In the genomic region with DNA sequence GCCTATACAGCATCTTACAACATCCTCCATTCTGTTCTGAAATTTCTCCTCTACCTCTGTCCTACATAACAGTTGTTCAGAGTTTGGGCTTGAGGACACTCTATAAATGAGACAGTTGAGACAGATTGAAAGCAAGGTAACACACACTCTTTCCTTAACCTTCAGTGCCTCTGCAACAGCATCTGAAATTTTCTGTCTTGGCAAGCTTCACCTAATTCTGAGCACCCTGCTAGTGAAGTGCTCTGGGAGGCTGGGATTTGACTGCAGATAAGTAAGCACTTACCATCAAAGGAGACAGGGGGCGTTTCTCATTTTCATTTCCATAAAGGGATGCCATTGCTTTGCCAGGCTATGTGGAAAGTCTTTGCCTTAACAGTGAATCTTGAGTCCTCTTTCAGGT, we compare ENCODE assay signal across 8 cellular contexts. TPM values are rescaled to one million over a fixed set of nuclear protein-coding genes. Genes with fewer than 3 reads are reported as not detected.
DNase-seq lines count a peak whose midpoint lies in the region; ATAC-seq and TF ChIP-seq lines count a peak whose summit lies in the region.
"Not testable (repeated sequence)": the region's sequence is repeated elsewhere in the genome, so short reads cannot be mapped to it uniquely, and the experiment has no call there.

No MANE protein-coding gene starts in this region.

- H3K27me3 ChIP-seq in PC-3 (ENCODE audit: low read length); dorsolateral prefrontal cortex: not testable (repeated sequence)

- H3K9ac ChIP-seq in PC-3 (ENCODE audit: low read length): not testable (repeated sequence)

- H3K36me3 Mint-ChIP-seq in HFFc6 (ENCODE audit: low read depth); activated CD4-positive, alpha-beta T cell treated with anti-CD3 and anti-CD28 coated beads for 36 hours (ENCODE audit: low read depth): not testable (repeated sequence)

- H3K9me3 Mint-ChIP-seq in HFFc6; activated CD4-positive, alpha-beta T cell treated with anti-CD3 and anti-CD28 coated beads for 36 hours (ENCODE audit: low read depth): not testable (repeated sequence)

- H3K27ac Mint-ChIP-seq in HFFc6; activated CD4-positive, alpha-beta T cell treated with anti-CD3 and anti-CD28 coated beads for 36 hours: not testable (repeated sequence)

- not testable (repeated sequence) for H3K4me1 ChIP-seq in PC-3 (ENCODE audit: insufficient read depth, low read length)

- H3K9me3 ChIP-seq in PC-3 (ENCODE audit: low read length): not testable (repeated sequence)

- H4K20me1 ChIP-seq in PC-3 (ENCODE audit: low read length): not testable (repeated sequence)

- CTCF ChIA-PET in PC-3 (lab: Charles Lee): not testable (repeated sequence)
- CTCF ChIA-PET in activated CD4-positive, alpha-beta T cell treated with anti-CD3 and anti-CD28 coated beads for 36 hours (lab: Charles Lee): interaction anchor here (0.6 kb wide), 2 partner anchors 22 to 637 kb away, joined by 3 read pairs; no protein-coding TSS in a partner anchor

- BruUV-seq in PC-3 (replicated peaks; lab: Mats Ljungman, UMichigan): not testable (repeated sequence)

- not testable (repeated sequence) for H3K79me2 ChIP-seq in PC-3 (ENCODE audit: low read length)

- H3K9me2 ChIP-seq in PC-3 (replicated peaks; ENCODE audit: low read length): not testable (repeated sequence)

- TF ChIP-seq CTCF in 22Rv1 (IDR thresholded peaks at IDR 0.05): peak; percentile 22; the same call in 1 of the 2 replicates
- TF ChIP-seq CTCF in HFFc6 (IDR thresholded peaks at IDR 0.05): peak; percentile 15; the same call in 1 of the 2 replicates
- TF ChIP-seq CTCF in PC-3 (conservative IDR thresholded peaks at IDR 0.05; ENCODE audit: low read depth, low read length): 0 out of 2 replicates have a peak, but pooled peaks have one; percentile 10
- peak in 15 of 56 donors; percentile 11 to 35 (median 20) for TF ChIP-seq CTCF in dorsolateral prefrontal cortex (IDR thresholded peaks at IDR 0.05 in 54 of 56, conservative IDR thresholded peaks at IDR 0.05 in 2 of 56; ENCODE audit: low read depth in 1 of 56, partially characterized antibody in 56 of 56)

- H3K4me1 Mint-ChIP-seq in HFFc6 (ENCODE audit: low read depth): peaks cover 18% of the 10 kb centered on the region
- H3K4me1 Mint-ChIP-seq in activated CD4-positive, alpha-beta T cell treated with anti-CD3 and anti-CD28 coated beads for 36 hours: peaks cover 19% of the 10 kb centered on the region

- H3K4me3 Mint-ChIP-seq in HFFc6; activated CD4-positive, alpha-beta T cell treated with anti-CD3 and anti-CD28 coated beads for 36 hours: not testable (repeated sequence)

- DNase-seq in DMS79 treated with DMSO at 0.1 percent for 48 hours (lab: John Stamatoyannopoulos, UW): peak; percentile 16
- not testable (repeated sequence) for DNase-seq in HFFc6; PC-3; activated CD4-positive, alpha-beta T cell treated with anti-CD3 and anti-CD28 coated beads for 36 hours; dorsolateral prefrontal cortex; left cardiac atrium
- DNase-seq in pons (ENCODE audit: low spot score): peak; percentile 51

- not testable (repeated sequence) for H3F3A ChIP-seq in PC-3 (ENCODE audit: low read length, unreplicated experiment)

- POLR2A ChIA-PET in PC-3 (lab: Charles Lee; ENCODE audit: unreplicated experiment); activated CD4-positive, alpha-beta T cell treated with anti-CD3 and anti-CD28 coated beads for 36 hours (lab: Charles Lee): not testable (repeated sequence)

- H3K27me3 Mint-ChIP-seq in HFFc6 (ENCODE audit: insufficient read depth); activated CD4-positive, alpha-beta T cell treated with anti-CD3 and anti-CD28 coated beads for 36 hours: not testable (repeated sequence)

- intact Hi-C loops in PC-3 (cut with micrococcal nuclease); activated CD4-positive, alpha-beta T cell treated with anti-CD3 and anti-CD28 coated beads for 36 hours (cut with DNase I, micrococcal nuclease); dorsolateral prefrontal cortex (cut with DNase I); left cardiac atrium (cut with DNase I): not testable (repeated sequence)

- not testable (repeated sequence) for H2AFZ ChIP-seq in PC-3 (ENCODE audit: low read length)

- H3K36me3 ChIP-seq in PC-3 (ENCODE audit: low read depth, low read length): not testable (repeated sequence)

- not testable (repeated sequence) for H3K27ac ChIP-seq in 22Rv1; PC-3 (ENCODE audit: low read length)
- H3K27ac ChIP-seq in dorsolateral prefrontal cortex: peak overlapping the region in 42 of 59 donors; percentile 14 to 81 (median 63)

- H3K4me2 ChIP-seq in PC-3 (ENCODE audit: low read length): not testable (repeated sequence)

- ATAC-seq in PC-3: not testable (repeated sequence)
- peak; percentile 57 for ATAC-seq in activated CD4-positive, alpha-beta T cell treated with anti-CD3 and anti-CD28 coated beads for 36 hours
- ATAC-seq in left cardiac atrium: peak; percentile 28 to 35

- H3K4me3 ChIP-seq in PC-3 (ENCODE audit: low read length); dorsolateral prefrontal cortex: not testable (repeated sequence)

RNA-seq across cellular contexts. Expression of gene PPP1R12B, which starts 53.3 kb away (rescaled TPM):
- total RNA-seq in HFFc6 (2021; fragmentation: NEBNext Ultra II Directional; extraction: Animal tissue kit (Norgen Biotek cat#: 25700)): 1 to 10 TPM; 5.3 to 9.9 (median 6.9) TPM
- 2.0 and 6.6 TPM in 2 replicates for total RNA-seq in PC-3 (2014; rRNA removed)
- total RNA-seq in activated CD4-positive, alpha-beta T cell treated with anti-CD3 and anti-CD28 coated beads for 36 hours: 10 to 100 TPM; 10.3 to 13.2 TPM
- 100 to 1,000 TPM in 94 of 120 experiments, 10 to 100 TPM in 26; 81.3 to 162 (median 110) TPM for total RNA-seq in dorsolateral prefrontal cortex
- 100 to 1,000 TPM; 416 to 465 TPM for total RNA-seq in left cardiac atrium

Comparison
In these comparisons a context has a peak if more than half of its experiments do, and no peak if none do; other contexts are left out.
1. RNA of gene PPP1R12B, which starts 53.3 kb away (total RNA-seq): 416 to 465 TPM in left cardiac atrium and 81.3 to 162 TPM in dorsolateral prefrontal cortex; 10.3 to 13.2 TPM in activated CD4-positive, alpha-beta T cell treated with anti-CD3 and anti-CD28 coated beads for 36 hours, 5.3 to 9.9 TPM in HFFc6 and 2.0 to 6.6 TPM in PC-3; every median in the first group is over 4 times any median in the second.